In genomic region chr17:42950044-42950783, GRCh38 we compare ENCODE assay signal across 1 cellular context.
A peak's percentile ranks its signal among the peaks of the same experiment; 100 is the strongest.
TF ChIP-seq lines count a peak whose summit lies in the region.

No MANE protein-coding gene starts in this region.

TF ChIP-seq in IMR-90, 13 proteins besides CTCF, POLR2A, EP300 and RAD21:
- TF ChIP-seq ELK1 (IDR thresholded peaks at IDR 0.05; ENCODE audit: borderline replicate concordance, low read depth, low read length) (no peak), FOS (IDR thresholded peaks at IDR 0.05; ENCODE audit: low read depth, low read length) (peak; percentile 61; the same call in 1 of the 2 replicates), MAZ (IDR thresholded peaks at IDR 0.05; ENCODE audit: borderline replicate concordance, low read depth, low read length) (no peak), CHD1 (IDR thresholded peaks at IDR 0.05; ENCODE audit: low read depth, low read length) (no peak), RFX5 (IDR thresholded peaks at IDR 0.05; ENCODE audit: low read depth, low read length) (no peak), MAFK (IDR thresholded peaks at IDR 0.05; ENCODE audit: low read depth, low read length) (no peak), SMC3 (IDR thresholded peaks at IDR 0.05; ENCODE audit: low read depth, low read length) (no peak), MXI1 (IDR thresholded peaks at IDR 0.05; ENCODE audit: borderline replicate concordance, low read depth, low read length) (no peak), CEBPB (IDR thresholded peaks at IDR 0.05; ENCODE audit: low read depth, low read length) (peak; percentile 74), USF2 (IDR thresholded peaks at IDR 0.05; ENCODE audit: low read depth, low read length) (no peak), RCOR1 (IDR thresholded peaks at IDR 0.05; ENCODE audit: insufficient replicate concordance, low read length) (peak; percentile 75), BHLHE40 (IDR thresholded peaks at IDR 0.05; ENCODE audit: low read depth, low read length) (peak; percentile 61; the same call in 1 of the 2 replicates), NFE2L2 (IDR thresholded peaks at IDR 0.05; ENCODE audit: low read depth, low read length) (no peak)
